ENCODE assay signal across 16 cellular contexts in the genomic region with DNA sequence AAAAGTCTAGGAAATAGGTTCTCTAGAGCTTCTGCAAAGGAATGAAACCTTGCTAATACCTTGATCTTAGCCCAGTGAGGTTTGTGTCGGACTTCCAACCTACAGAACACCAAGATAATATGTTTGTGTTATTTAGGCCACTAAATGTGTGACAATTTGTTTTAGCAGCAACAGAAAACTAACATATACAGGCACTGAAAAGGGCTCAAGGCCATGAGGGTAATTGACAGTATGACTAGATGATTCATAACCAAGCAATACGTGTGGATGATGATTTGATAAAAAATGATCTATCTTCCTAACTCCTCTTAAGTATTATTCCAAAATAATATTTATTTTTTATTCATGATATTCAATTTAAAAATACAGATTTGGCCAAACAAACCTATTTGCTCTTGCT. TPM values are rescaled to one million over a fixed set of nuclear protein-coding genes. Genes with fewer than 3 reads are reported as not detected.
A peak's percentile ranks its signal among the peaks of the same experiment; 100 is the strongest.
DNase-seq lines count a peak whose midpoint lies in the region; ATAC-seq and TF ChIP-seq lines count a peak whose summit lies in the region.
"Had no signal": no experiment of that assay in that cellular context is flagged by ENCODE, and none has a peak within 500 bp of the region (broad histone marks: within the 10 kb centered on the region; RNA-seq: fewer than 3 reads in every experiment).

No MANE protein-coding gene starts in this region.

- H4K8ac ChIP-seq in mesenchymal stem cell (ENCODE audit: low read length) = no peak overlapping the region

- H3K36me3 Mint-ChIP-seq in stimulated activated effector memory CD8-positive, alpha-beta T cell treated with anti-CD3 and anti-CD28 coated beads, Interleukin-12 subunit alpha, Interleukin-12 subunit beta, amount 100 ng/mL, for 72 hours = no peaks in the 10 kb centered on the region
- H3K36me3 Mint-ChIP-seq: CD8-positive, alpha-beta T cell had no signal

- no peaks in the 10 kb centered on the region for H3K9me3 ChIP-seq in GM23248 (ENCODE audit: low read depth)
- no peaks in the 10 kb centered on the region for H3K9me3 ChIP-seq in mesenchymal stem cell (ENCODE audit: control insufficient read depth, low read length)
- H3K9me3 ChIP-seq: BLaER1 treated with 17β-estradiol and CSF1 and Interleukin-3, amounts not matched to agents 10 nM and 100 nM had no signal

- H3K4me2 ChIP-seq in GM23248 (ENCODE audit: unreplicated experiment) (peak overlapping the region; percentile 47), mesenchymal stem cell (ENCODE audit: low read length, poor library complexity, severe bottlenecking) (no peak overlapping the region)

- no peak overlapping the region for H4K91ac ChIP-seq in mesenchymal stem cell (ENCODE audit: low read length)

- H2AFZ ChIP-seq in GM23248 = no peak overlapping the region
- no peak overlapping the region for H2AFZ ChIP-seq in mesenchymal stem cell (ENCODE audit: low read depth, low read length)

- no peak overlapping the region for H3K9ac ChIP-seq in GM23248
- peak overlapping the region; percentile 1 for H3K9ac ChIP-seq in mesenchymal stem cell (ENCODE audit: low read length)
- H3K9ac ChIP-seq: BLaER1 treated with 17β-estradiol and CSF1 and Interleukin-3, amounts not matched to agents 10 nM and 100 nM had no signal

- H2BK5ac ChIP-seq in mesenchymal stem cell (ENCODE audit: low read depth, low read length, poor library complexity, severe bottlenecking) = no peak overlapping the region

- H3K27ac ChIP-seq in GM23248 = peak overlapping the region; percentile 58
- peak overlapping the region; percentile 72 for H3K27ac ChIP-seq in foreskin keratinocyte
- H3K27ac ChIP-seq in mesenchymal stem cell (ENCODE audit: low read length, poor library complexity, severe bottlenecking) = no peak overlapping the region
- H3K27ac ChIP-seq: BLaER1 treated with 17β-estradiol and CSF1 and Interleukin-3, amounts not matched to agents 10 nM and 100 nM had no signal

- H3K23ac ChIP-seq in mesenchymal stem cell (ENCODE audit: low read length in 2 of 2) = no peak overlapping the region

- 45 to 61% methylated on average over 2 of the region's 2 CpGs for WGBS in GM23248 (ENCODE audit: low coverage in 1 of 2, low lambda C conversion rate in 2 of 2, missing lambda C conversion rate in 2 of 2), 2 experiments
- WGBS in mesenchymal stem cell = no CpG with 5 or more reads among the region's 2 CpGs

- ATAC-seq in foreskin keratinocyte (no peak), HG03432 (IDR thresholded peaks at IDR 0.05; ENCODE audit: unreplicated experiment) (no peak)
- no peak for ATAC-seq in stimulated activated effector memory CD8-positive, alpha-beta T cell treated with anti-CD3 and anti-CD28 coated beads, Interleukin-12 subunit alpha, Interleukin-12 subunit beta, amount 100 ng/mL, for 72 hours
- ATAC-seq: CD8-positive, alpha-beta T cell had no signal

- peaks cover 32% of the 10 kb centered on the region for H3K4me1 ChIP-seq in GM23248 (ENCODE audit: insufficient read depth)
- H3K4me1 ChIP-seq in foreskin keratinocyte = peaks cover 14% of the 10 kb centered on the region
- peaks cover 4% of the 10 kb centered on the region for H3K4me1 ChIP-seq in mesenchymal stem cell (ENCODE audit: control insufficient read depth, insufficient read depth, low read depth, low read length)

- peaks cover 20% of the 10 kb centered on the region for H3K4me1 Mint-ChIP-seq in stimulated activated effector memory CD8-positive, alpha-beta T cell treated with anti-CD3 and anti-CD28 coated beads, Interleukin-12 subunit alpha, Interleukin-12 subunit beta, amount 100 ng/mL, for 72 hours

- no peaks in the 10 kb centered on the region for H4K20me1 ChIP-seq in GM23248 (ENCODE audit: insufficient read depth)
- H4K20me1 ChIP-seq: BLaER1 treated with 17β-estradiol and CSF1 and Interleukin-3, amounts not matched to agents 10 nM and 100 nM had no signal

- H3K27me3 ChIP-seq in GM23248 (replicated peaks; ENCODE audit: insufficient read depth) (no peaks in the 10 kb centered on the region), foreskin keratinocyte (no peaks in the 10 kb centered on the region), mesenchymal stem cell (ENCODE audit: control insufficient read depth in 1 of 2, insufficient read depth in 1 of 2, low read length in 2 of 2) (no peaks in the 10 kb centered on the region)
- H3K27me3 ChIP-seq: BLaER1 treated with 17β-estradiol and CSF1 and Interleukin-3, amounts not matched to agents 10 nM and 100 nM had no signal

- no peak overlapping the region for H2BK120ac ChIP-seq in mesenchymal stem cell (ENCODE audit: low read depth, low read length)

- DNase-seq in GM23248 (peak; percentile 6), RKO (ENCODE audit: low spot score) (peak; percentile 9), foreskin keratinocyte (peak in 1 of 2 donors; percentile 18), mesenchymal stem cell (no peak), T-helper 2 cell (no peak), NCI-H2107 (lab: John Stamatoyannopoulos, UW) (no peak)
- DNase-seq in stimulated activated effector memory CD8-positive, alpha-beta T cell treated with anti-CD3 and anti-CD28 coated beads, Interleukin-12 subunit alpha, Interleukin-12 subunit beta, amount 100 ng/mL, for 72 hours (ENCODE audit: low spot score in 2 of 2) = no peak
- DNase-seq: CD8-positive, alpha-beta T cell; GOT3; NCI-H1436; NCI-H1930; NCI-H345; NCI-H524 treated with DMSO at 0.1 percent for 48 hours; SHP77 had no signal

- no peak overlapping the region for H3K14ac ChIP-seq in mesenchymal stem cell (ENCODE audit: low read length in 2 of 2)

- no peak overlapping the region for H2BK15ac ChIP-seq in mesenchymal stem cell (ENCODE audit: low read depth, poor library complexity, severe bottlenecking)

- H3K79me1 ChIP-seq in mesenchymal stem cell (replicated peaks; ENCODE audit: low read length, poor library complexity, severe bottlenecking) = no peaks in the 10 kb centered on the region

- no peak overlapping the region for H3K4ac ChIP-seq in mesenchymal stem cell (ENCODE audit: low read depth in 1 of 2, low read length in 2 of 2)

- no peak overlapping the region for H2BK12ac ChIP-seq in mesenchymal stem cell (ENCODE audit: low read length in 2 of 2)

- H3K79me2 ChIP-seq in GM23248 (ENCODE audit: insufficient read depth) = no peaks in the 10 kb centered on the region

- no peak overlapping the region for H2AK5ac ChIP-seq in mesenchymal stem cell (ENCODE audit: low read length, severe bottlenecking)

- no peaks in the 10 kb centered on the region for H3K9me2 ChIP-seq in GM23248 (ENCODE audit: insufficient read depth)

- no peak overlapping the region for H3K4me3 ChIP-seq in GM23248
- H3K4me3 ChIP-seq in mesenchymal stem cell (ENCODE audit: insufficient read depth in 1 of 2, low read depth in 1 of 2, low read length in 2 of 2) = no peak overlapping the region
- H3K4me3 ChIP-seq: BLaER1 treated with 17β-estradiol and CSF1 and Interleukin-3, amounts not matched to agents 10 nM and 100 nM had no signal

- H3F3A ChIP-seq in GM23248 (ENCODE audit: insufficient read depth) = peaks cover 33% of the 10 kb centered on the region

- H3K36me3 ChIP-seq in GM23248 (ENCODE audit: low read depth) (no peaks in the 10 kb centered on the region), mesenchymal stem cell (ENCODE audit: control insufficient read depth in 1 of 2, insufficient read depth in 2 of 2, low read depth in 1 of 2, low read length in 2 of 2) (no peaks in the 10 kb centered on the region)
- H3K36me3 ChIP-seq: BLaER1 treated with 17β-estradiol and CSF1 and Interleukin-3, amounts not matched to agents 10 nM and 100 nM had no signal

- no peak for TF ChIP-seq CTCF in foreskin keratinocyte (conservative IDR thresholded peaks at IDR 0.05)

- in situ Hi-C loops in GM23248 (cut with MboI) = no loop called here

- no peaks in the 10 kb centered on the region for H3K9me3 Mint-ChIP-seq in stimulated activated effector memory CD8-positive, alpha-beta T cell treated with anti-CD3 and anti-CD28 coated beads, Interleukin-12 subunit alpha, Interleukin-12 subunit beta, amount 100 ng/mL, for 72 hours
- H3K9me3 Mint-ChIP-seq: CD8-positive, alpha-beta T cell had no signal

- H3K4me3 Mint-ChIP-seq in stimulated activated effector memory CD8-positive, alpha-beta T cell treated with anti-CD3 and anti-CD28 coated beads, Interleukin-12 subunit alpha, Interleukin-12 subunit beta, amount 100 ng/mL, for 72 hours = no peak overlapping the region
- H3K4me3 Mint-ChIP-seq: CD8-positive, alpha-beta T cell had no signal

- H3K27ac Mint-ChIP-seq in stimulated activated effector memory CD8-positive, alpha-beta T cell treated with anti-CD3 and anti-CD28 coated beads, Interleukin-12 subunit alpha, Interleukin-12 subunit beta, amount 100 ng/mL, for 72 hours = no peak overlapping the region
- H3K27ac Mint-ChIP-seq: CD8-positive, alpha-beta T cell had no signal

- H3K18ac ChIP-seq in mesenchymal stem cell (ENCODE audit: low read depth in 1 of 2, low read length in 2 of 2) = no peak overlapping the region

RNA-seq across cellular contexts. Expression of a gene that starts 27.7 kb away (rescaled TPM):
- total RNA-seq in GM23248 (2014; rRNA removed; shearing (Covaris generic)) = 25.2 and 51.6 TPM in 2 replicates
- polyA plus RNA-seq in GM23248 (2016; fragmentation: Nextera tagmentation; extraction: Ambion mirVana) (4.3 and 4.6 TPM in 2 replicates), foreskin keratinocyte (3.2 and 3.8 TPM in 2 replicates)
- total RNA-seq in foreskin keratinocyte = 38.0 and 39.8 TPM in 2 replicates
- polyA plus RNA-seq in mesenchymal stem cell (2013, experiment 1 of 2) = 16.5 TPM
- 16.0 TPM for polyA plus RNA-seq in mesenchymal stem cell (2013, experiment 2 of 2)

Comparison
In these comparisons a context has a peak if more than half of its experiments do, and no peak if none do; other contexts are left out.
1. DNase-seq: peak in GM23248 (single experiment) and RKO (single experiment); none in mesenchymal stem cell (single experiment), T-helper 2 cell (0 of 5), stimulated activated effector memory CD8-positive, alpha-beta T cell treated with anti-CD3 and anti-CD28 coated beads, Interleukin-12 subunit alpha, Interleukin-12 subunit beta, amount 100 ng/mL, for 72 hours (0 of 2) and NCI-H2107 (single experiment).